30 cellular contexts compared by ENCODE assay signal in the genomic region with DNA sequence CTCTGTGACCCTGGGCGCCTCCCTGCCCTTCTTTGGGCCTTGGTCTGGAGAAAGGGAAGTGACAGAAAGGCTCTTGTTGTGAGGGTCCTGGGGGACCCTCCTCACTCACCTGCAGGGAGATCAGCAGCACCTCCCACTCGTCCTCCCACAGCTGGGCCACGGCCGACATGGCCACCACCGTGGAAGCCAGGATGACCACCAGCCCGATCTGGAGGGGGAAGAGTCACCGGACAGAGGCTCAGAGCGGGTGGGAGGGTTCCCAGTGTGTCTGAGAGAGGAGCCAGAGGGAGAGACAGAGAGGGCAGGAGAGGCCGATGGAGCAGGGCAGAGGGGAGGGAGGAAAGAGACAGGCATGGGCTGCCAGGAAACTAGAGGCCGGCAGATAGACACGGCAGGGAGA.
"Had no signal": no experiment of that assay in that cellular context is flagged by ENCODE, and none has a peak within 500 bp of the region (broad histone marks: within the 10 kb centered on the region; RNA-seq: fewer than 3 reads in every experiment).

No MANE protein-coding gene starts in this region.

- H3K9me3 Mint-ChIP-seq: activated CD4-positive, alpha-beta T cell treated with anti-CD3 and anti-CD28 coated beads, Interleukin-2, amount 10 ng/mL, durations not matched to agents 7 days and 5 days; activated CD8-positive, alpha-beta T cell treated with anti-CD3 and anti-CD28 coated beads for 36 hours; activated naive CD4-positive, alpha-beta T cell treated with anti-CD3 and anti-CD28 coated beads for 36 hours; activated naive CD4-positive, alpha-beta T cell treated with anti-CD3 and anti-CD28 coated beads, Interleukin-2, amount 50 U/mL, for 24 hours; activated naive CD8-positive, alpha-beta T cell treated with anti-CD3 and anti-CD28 coated beads for 36 hours; activated naive CD8-positive, alpha-beta T cell treated with anti-CD3 and anti-CD28 coated beads, Interleukin-2, amount 50 U/mL, for 24 hours; activated T-cell treated with anti-CD3 and anti-CD28 coated beads, Interleukin-2, amount 50 U/mL, for 4 hours; activated T-helper 2 cell treated with anti-CD3 and anti-CD28 coated beads, Interferon-gamma antibody, Interleukin-2, Interleukin-4, amounts not matched to agents 10 μg/mL and 5 μg/mL and 100 μg/mL, durations not matched to agents 14 hours and 24 hours and 36 hours; effector memory CD8-positive, alpha-beta T cell; WTC11 had no signal

- DNase-seq: activated CD4-positive, alpha-beta T cell treated with anti-CD3 and anti-CD28 coated beads for 1 hour; activated CD4-positive, alpha-beta T cell treated with anti-CD3 and anti-CD28 coated beads for 4 hours; activated CD4-positive, alpha-beta T cell treated with anti-CD3 and anti-CD28 coated beads, Interleukin-2, amount 10 ng/mL, durations not matched to agents 7 days and 5 days; activated CD4-positive, alpha-beta T cell treated with anti-CD3 and anti-CD28 coated beads, Interleukin-2, amount 50 U/mL, for 4 hours; activated CD8-positive, alpha-beta memory T cell treated with anti-CD3 and anti-CD28 coated beads for 24 hours; activated CD8-positive, alpha-beta T cell treated with anti-CD3 and anti-CD28 coated beads for 36 hours; activated effector memory CD4-positive, alpha-beta T cell treated with anti-CD3 and anti-CD28 coated beads, Interleukin-2, amount 50 U/mL, for 16 hours; activated naive CD4-positive, alpha-beta T cell treated with anti-CD3 and anti-CD28 coated beads for 36 hours; activated naive CD8-positive, alpha-beta T cell treated with anti-CD3 and anti-CD28 coated beads for 36 hours; activated naive CD8-positive, alpha-beta T cell treated with anti-CD3 and anti-CD28 coated beads, Interleukin-2, amount 50 U/mL, for 24 hours; activated T-cell treated with anti-CD3 and anti-CD28 coated beads, Interleukin-2, amount 50 U/mL, for 4 hours; adrenal gland; amygdala; aorta; body of pancreas; caudate nucleus; cortex of kidney; dermis blood vessel endothelial cell; effector CD4-positive, alpha-beta T cell; effector memory CD8-positive, alpha-beta T cell; erythroblast; foreskin keratinocyte; gastrocnemius medialis; glutamatergic neuron; T-helper 1 cell; T-helper 17 cell had no signal

- H3K36me3 Mint-ChIP-seq: activated naive CD8-positive, alpha-beta T cell treated with anti-CD3 and anti-CD28 coated beads for 36 hours; WTC11 had no signal

- H3K4me3 Mint-ChIP-seq: activated CD4-positive, alpha-beta T cell treated with anti-CD3 and anti-CD28 coated beads, Interleukin-2, amount 10 ng/mL, durations not matched to agents 7 days and 5 days; activated CD8-positive, alpha-beta T cell treated with anti-CD3 and anti-CD28 coated beads for 36 hours; activated naive CD4-positive, alpha-beta T cell treated with anti-CD3 and anti-CD28 coated beads for 36 hours; activated naive CD4-positive, alpha-beta T cell treated with anti-CD3 and anti-CD28 coated beads, Interleukin-2, amount 50 U/mL, for 24 hours; activated naive CD8-positive, alpha-beta T cell treated with anti-CD3 and anti-CD28 coated beads for 36 hours; activated naive CD8-positive, alpha-beta T cell treated with anti-CD3 and anti-CD28 coated beads, Interleukin-2, amount 50 U/mL, for 24 hours; activated T-cell treated with anti-CD3 and anti-CD28 coated beads, Interleukin-2, amount 50 U/mL, for 4 hours; effector memory CD8-positive, alpha-beta T cell; T-helper 17 cell; WTC11 had no signal

- H3K27ac Mint-ChIP-seq: activated CD4-positive, alpha-beta T cell treated with anti-CD3 and anti-CD28 coated beads, Interleukin-2, amount 10 ng/mL, durations not matched to agents 7 days and 5 days; activated CD8-positive, alpha-beta T cell treated with anti-CD3 and anti-CD28 coated beads for 36 hours; activated naive CD4-positive, alpha-beta T cell treated with anti-CD3 and anti-CD28 coated beads for 36 hours; activated naive CD4-positive, alpha-beta T cell treated with anti-CD3 and anti-CD28 coated beads, Interleukin-2, amount 50 U/mL, for 24 hours; activated naive CD8-positive, alpha-beta T cell treated with anti-CD3 and anti-CD28 coated beads for 36 hours; activated naive CD8-positive, alpha-beta T cell treated with anti-CD3 and anti-CD28 coated beads, Interleukin-2, amount 50 U/mL, for 24 hours; activated T-helper 2 cell treated with anti-CD3 and anti-CD28 coated beads, Interferon-gamma antibody, Interleukin-2, Interleukin-4, amounts not matched to agents 10 μg/mL and 5 μg/mL and 100 μg/mL, durations not matched to agents 14 hours and 24 hours and 36 hours; T-helper 17 cell; WTC11 had no signal

- H3K27me3 Mint-ChIP-seq: activated CD4-positive, alpha-beta T cell treated with anti-CD3 and anti-CD28 coated beads, Interleukin-2, amount 10 ng/mL, durations not matched to agents 7 days and 5 days; activated CD8-positive, alpha-beta T cell treated with anti-CD3 and anti-CD28 coated beads for 36 hours; activated naive CD4-positive, alpha-beta T cell treated with anti-CD3 and anti-CD28 coated beads, Interleukin-2, amount 50 U/mL, for 24 hours; activated naive CD8-positive, alpha-beta T cell treated with anti-CD3 and anti-CD28 coated beads for 36 hours; activated naive CD8-positive, alpha-beta T cell treated with anti-CD3 and anti-CD28 coated beads, Interleukin-2, amount 50 U/mL, for 24 hours; effector memory CD8-positive, alpha-beta T cell; T-helper 17 cell had no signal

- ATAC-seq: activated CD8-positive, alpha-beta T cell treated with anti-CD3 and anti-CD28 coated beads for 36 hours; activated naive CD8-positive, alpha-beta T cell treated with anti-CD3 and anti-CD28 coated beads, Interleukin-2, amount 50 U/mL, for 24 hours; activated T-cell treated with anti-CD3 and anti-CD28 coated beads, Interleukin-2, amount 50 U/mL, for 4 hours; body of pancreas; effector memory CD8-positive, alpha-beta T cell; foreskin keratinocyte; gastrocnemius medialis; heart left ventricle; T-helper 17 cell; WTC11 had no signal

- H3K4me1 Mint-ChIP-seq: activated CD4-positive, alpha-beta T cell treated with anti-CD3 and anti-CD28 coated beads, Interleukin-2, amount 10 ng/mL, durations not matched to agents 7 days and 5 days; activated naive CD4-positive, alpha-beta T cell treated with anti-CD3 and anti-CD28 coated beads, Interleukin-2, amount 50 U/mL, for 24 hours; activated naive CD8-positive, alpha-beta T cell treated with anti-CD3 and anti-CD28 coated beads for 36 hours; activated naive CD8-positive, alpha-beta T cell treated with anti-CD3 and anti-CD28 coated beads, Interleukin-2, amount 50 U/mL, for 24 hours; WTC11 had no signal
